Comparison of ENCODE assay signal across 14 cellular contexts in genomic region chr4:26452565-26453531, GRCh38. TPM values are rescaled to one million over a fixed set of nuclear protein-coding genes. Genes with fewer than 3 reads are reported as not detected.
DNase-seq lines count a peak whose midpoint lies in the region; ATAC-seq and TF ChIP-seq lines count a peak whose summit lies in the region.
"Had no signal": no experiment of that assay in that cellular context is flagged by ENCODE, and none has a peak within 500 bp of the region (broad histone marks: within the 10 kb centered on the region; RNA-seq: fewer than 3 reads in every experiment).

No MANE protein-coding gene starts in this region.

- no peaks in the 10 kb centered on the region for H3K4me1 Mint-ChIP-seq in stimulated activated effector memory CD8-positive, alpha-beta T cell treated with anti-CD3 and anti-CD28 coated beads, Interleukin-12 subunit alpha, Interleukin-12 subunit beta, amount 100 ng/mL, for 72 hours

- peak overlapping the region in 1 of 2 donors; percentile 17 for H3K4me3 ChIP-seq in muscle layer of colon (ENCODE audit: low read depth in 1 of 2, low read length in 2 of 2)
- no peak overlapping the region for H3K4me3 ChIP-seq in right atrium auricular region
- H3K4me3 ChIP-seq in brain microvascular endothelial cell (ENCODE audit: low read depth, low read length), result no peak overlapping the region
- H3K4me3 ChIP-seq: lower lobe of right lung had no signal

- DNase-seq in DMS53 treated with DMSO at 0.1 percent for 48 hours (lab: John Stamatoyannopoulos, UW; ENCODE audit: unreplicated experiment) (peak; percentile 99), NCI-H146 treated with DMSO at 0.1 percent for 48 hours (lab: John Stamatoyannopoulos, UW; ENCODE audit: unreplicated experiment) (peak; percentile 97), right atrium auricular region (ENCODE audit: low spot score) (no peak), brain microvascular endothelial cell (no peak)
- DNase-seq in stimulated activated effector memory CD8-positive, alpha-beta T cell treated with anti-CD3 and anti-CD28 coated beads, Interleukin-12 subunit alpha, Interleukin-12 subunit beta, amount 100 ng/mL, for 72 hours (ENCODE audit: low spot score in 2 of 2), result no peak
- DNase-seq: activated CD4-positive, alpha-beta T cell treated with anti-CD3 and anti-CD28 coated beads, Interleukin-2, amount 10 ng/mL, durations not matched to agents 24 days and 14 days; glutamatergic neuron; lower lobe of right lung; stimulated activated CD4-positive, alpha-beta T cell treated with anti-CD3 and anti-CD28 coated beads, Interleukin-15, amount 100 ng/mL, for 24 hours; SW 1271 had no signal

- ATAC-seq in GM21367 (IDR thresholded peaks at IDR 0.05; ENCODE audit: unreplicated experiment), result no peak
- no peak for ATAC-seq in stimulated activated effector memory CD8-positive, alpha-beta T cell treated with anti-CD3 and anti-CD28 coated beads, Interleukin-12 subunit alpha, Interleukin-12 subunit beta, amount 100 ng/mL, for 72 hours

- H3K27ac Mint-ChIP-seq in stimulated activated effector memory CD8-positive, alpha-beta T cell treated with anti-CD3 and anti-CD28 coated beads, Interleukin-12 subunit alpha, Interleukin-12 subunit beta, amount 100 ng/mL, for 72 hours, result no peak overlapping the region
- H3K27ac Mint-ChIP-seq: activated CD4-positive, alpha-beta T cell treated with anti-CD3 and anti-CD28 coated beads, Interleukin-2, amount 10 ng/mL, durations not matched to agents 24 days and 14 days had no signal

- in situ Hi-C loops in brain microvascular endothelial cell (cut with HindIII; ENCODE audit: low pct_ligation_motif_present, low sequenced_read_pairs), result loop anchor here (25.0 kb wide), 1 partner anchor 259 kb away; no protein-coding TSS in a partner anchor

- peaks cover 34% of the 10 kb centered on the region for H3K4me1 ChIP-seq in muscle layer of colon (ENCODE audit: insufficient read depth, low read length)
- H3K4me1 ChIP-seq in right atrium auricular region, result no peaks in the 10 kb centered on the region
- H3K4me1 ChIP-seq: lower lobe of right lung had no signal

- H3K27ac ChIP-seq in VCaP, result peak overlapping the region; percentile 97
- H3K27ac ChIP-seq in muscle layer of colon (ENCODE audit: low read depth, low read length), result peak overlapping the region; percentile 45
- no peak overlapping the region for H3K27ac ChIP-seq in right atrium auricular region
- H3K27ac ChIP-seq in brain microvascular endothelial cell, result no peak overlapping the region
- H3K27ac ChIP-seq: lower lobe of right lung had no signal

- no peaks in the 10 kb centered on the region for H3K9me3 ChIP-seq in muscle layer of colon (ENCODE audit: low read length)
- peaks cover 0 to 8% of the 10 kb centered on the region in 2 donors for H3K9me3 ChIP-seq in right atrium auricular region
- H3K9me3 ChIP-seq: lower lobe of right lung had no signal

- H3K36me3 ChIP-seq in muscle layer of colon (ENCODE audit: insufficient read depth, low read length), result no peaks in the 10 kb centered on the region
- no peaks in the 10 kb centered on the region for H3K36me3 ChIP-seq in right atrium auricular region
- no peaks in the 10 kb centered on the region for H3K36me3 ChIP-seq in brain microvascular endothelial cell (replicated peaks)
- H3K36me3 ChIP-seq: lower lobe of right lung had no signal

- H3K9me3 Mint-ChIP-seq in stimulated activated effector memory CD8-positive, alpha-beta T cell treated with anti-CD3 and anti-CD28 coated beads, Interleukin-12 subunit alpha, Interleukin-12 subunit beta, amount 100 ng/mL, for 72 hours, result no peaks in the 10 kb centered on the region

- H3K36me3 Mint-ChIP-seq in stimulated activated effector memory CD8-positive, alpha-beta T cell treated with anti-CD3 and anti-CD28 coated beads, Interleukin-12 subunit alpha, Interleukin-12 subunit beta, amount 100 ng/mL, for 72 hours, result peaks cover 23% of the 10 kb centered on the region

- TF ChIP-seq CTCF in VCaP (conservative IDR thresholded peaks at IDR 0.05) (no peak), right atrium auricular region (IDR thresholded peaks at IDR 0.05) (no peak), brain microvascular endothelial cell (IDR thresholded peaks at IDR 0.05; ENCODE audit: low read depth, low read length, missing control alignments) (no peak)

- no peaks in the 10 kb centered on the region for H3K27me3 ChIP-seq in muscle layer of colon (ENCODE audit: control insufficient read depth in 1 of 2, insufficient read depth in 2 of 2, low read length in 2 of 2)
- H3K27me3 ChIP-seq in right atrium auricular region, result no peaks in the 10 kb centered on the region
- no peaks in the 10 kb centered on the region for H3K27me3 ChIP-seq in brain microvascular endothelial cell (replicated peaks)

- H3K4me3 Mint-ChIP-seq in stimulated activated effector memory CD8-positive, alpha-beta T cell treated with anti-CD3 and anti-CD28 coated beads, Interleukin-12 subunit alpha, Interleukin-12 subunit beta, amount 100 ng/mL, for 72 hours, result no peak overlapping the region
- H3K4me3 Mint-ChIP-seq: activated CD4-positive, alpha-beta T cell treated with anti-CD3 and anti-CD28 coated beads, Interleukin-2, amount 10 ng/mL, durations not matched to agents 24 days and 14 days had no signal

- no peak overlapping the region for H3K9ac ChIP-seq in muscle layer of colon (ENCODE audit: low read length)

RNA-seq across cellular contexts. Expression of gene CCKAR, which starts 37.4 kb away (rescaled TPM):
- total RNA-seq in right atrium auricular region, result not detected
- total RNA-seq: activated CD4-positive, alpha-beta T cell treated with anti-CD3 and anti-CD28 coated beads, Interleukin-2, amount 10 ng/mL, durations not matched to agents 24 days and 14 days; lower lobe of right lung; omental fat pad had no signal

Comparison
In these comparisons a context has a peak if more than half of its experiments do, and no peak if none do; other contexts are left out.
1. DNase-seq: peak in DMS53 treated with DMSO at 0.1 percent for 48 hours (single experiment) and NCI-H146 treated with DMSO at 0.1 percent for 48 hours (single experiment); none in right atrium auricular region (single experiment), brain microvascular endothelial cell (single experiment) and stimulated activated effector memory CD8-positive, alpha-beta T cell treated with anti-CD3 and anti-CD28 coated beads, Interleukin-12 subunit alpha, Interleukin-12 subunit beta, amount 100 ng/mL, for 72 hours (0 of 2).
2. H3K27ac ChIP-seq: peak in VCaP (single experiment) and muscle layer of colon (single experiment); none in right atrium auricular region (0 of 2) and brain microvascular endothelial cell (single experiment).